Comparison of ENCODE assay signal across 1 cellular context in the genomic region with DNA sequence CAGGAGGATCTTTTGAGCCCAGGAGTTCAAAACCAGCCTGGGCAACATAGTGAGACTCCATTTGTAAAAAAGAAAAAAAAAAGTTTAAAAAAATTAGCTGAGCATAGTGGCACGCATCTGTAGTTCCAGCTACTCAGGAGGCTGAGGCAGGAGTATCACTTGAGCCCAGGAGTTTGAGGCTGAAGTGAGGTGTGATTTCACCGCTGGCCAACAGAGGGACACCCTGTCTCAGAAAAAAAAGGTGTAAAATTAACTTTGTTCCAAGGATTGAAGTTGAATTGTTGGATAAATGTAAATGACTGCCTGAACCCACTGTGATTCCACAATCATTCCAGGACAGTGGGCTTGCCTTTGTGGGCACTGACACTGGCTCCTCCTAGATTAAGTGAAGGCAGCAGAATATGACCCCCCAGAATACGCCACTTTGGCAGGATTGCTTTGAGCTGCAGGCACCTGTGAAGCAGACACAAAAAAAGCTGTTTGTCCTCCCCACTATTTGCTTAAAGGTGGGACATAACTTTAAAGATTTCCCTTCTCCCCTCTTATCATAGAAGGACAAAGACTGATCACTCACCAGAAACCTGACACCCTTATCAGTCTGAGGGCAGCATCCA.
TF ChIP-seq lines count a peak whose summit lies in the region.

No MANE protein-coding gene starts in this region.

TF ChIP-seq in Ishikawa, 13 proteins besides CTCF, POLR2A, EP300 and RAD21 (continued from another document):
- TF ChIP-seq, protein P1, sequence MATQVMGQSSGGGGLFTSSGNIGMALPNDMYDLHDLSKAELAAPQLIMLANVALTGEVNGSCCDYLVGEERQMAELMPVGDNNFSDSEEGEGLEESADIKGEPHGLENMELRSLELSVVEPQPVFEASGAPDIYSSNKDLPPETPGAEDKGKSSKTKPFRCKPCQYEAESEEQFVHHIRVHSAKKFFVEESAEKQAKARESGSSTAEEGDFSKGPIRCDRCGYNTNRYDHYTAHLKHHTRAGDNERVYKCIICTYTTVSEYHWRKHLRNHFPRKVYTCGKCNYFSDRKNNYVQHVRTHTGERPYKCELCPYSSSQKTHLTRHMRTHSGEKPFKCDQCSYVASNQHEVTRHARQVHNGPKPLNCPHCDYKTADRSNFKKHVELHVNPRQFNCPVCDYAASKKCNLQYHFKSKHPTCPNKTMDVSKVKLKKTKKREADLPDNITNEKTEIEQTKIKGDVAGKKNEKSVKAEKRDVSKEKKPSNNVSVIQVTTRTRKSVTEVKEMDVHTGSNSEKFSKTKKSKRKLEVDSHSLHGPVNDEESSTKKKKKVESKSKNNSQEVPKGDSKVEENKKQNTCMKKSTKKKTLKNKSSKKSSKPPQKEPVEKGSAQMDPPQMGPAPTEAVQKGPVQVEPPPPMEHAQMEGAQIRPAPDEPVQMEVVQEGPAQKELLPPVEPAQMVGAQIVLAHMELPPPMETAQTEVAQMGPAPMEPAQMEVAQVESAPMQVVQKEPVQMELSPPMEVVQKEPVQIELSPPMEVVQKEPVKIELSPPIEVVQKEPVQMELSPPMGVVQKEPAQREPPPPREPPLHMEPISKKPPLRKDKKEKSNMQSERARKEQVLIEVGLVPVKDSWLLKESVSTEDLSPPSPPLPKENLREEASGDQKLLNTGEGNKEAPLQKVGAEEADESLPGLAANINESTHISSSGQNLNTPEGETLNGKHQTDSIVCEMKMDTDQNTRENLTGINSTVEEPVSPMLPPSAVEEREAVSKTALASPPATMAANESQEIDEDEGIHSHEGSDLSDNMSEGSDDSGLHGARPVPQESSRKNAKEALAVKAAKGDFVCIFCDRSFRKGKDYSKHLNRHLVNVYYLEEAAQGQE (IDR thresholded peaks at IDR 0.05; ENCODE audit: low read depth), result no peak
- TF ChIP-seq ZBTB7A (IDR thresholded peaks at IDR 0.05; ENCODE audit: low read depth) (no peak), FOXM1 (IDR thresholded peaks at IDR 0.05; ENCODE audit: borderline replicate concordance, low read depth) (no peak), NFIC (IDR thresholded peaks at IDR 0.05) (no peak), TAF1 (IDR thresholded peaks at IDR 0.05; ENCODE audit: low read depth) (no peak)
